ENCODE assay signal across 9 cellular contexts in genomic region chr13:35978607-35979316, GRCh38.
A peak's percentile ranks its signal among the peaks of the same experiment; 100 is the strongest.
DNase-seq lines count a peak whose midpoint lies in the region; ATAC-seq and TF ChIP-seq lines count a peak whose summit lies in the region.
"Had no signal": no experiment of that assay in that cellular context is flagged by ENCODE, and none has a peak within 500 bp of the region (broad histone marks: within the 10 kb centered on the region; RNA-seq: fewer than 3 reads in every experiment).

No MANE protein-coding gene starts in this region.

- peaks cover 5% of the 10 kb centered on the region for H3K4me1 Mint-ChIP-seq in type B pancreatic cell (ENCODE audit: unreplicated experiment)
- no peaks in the 10 kb centered on the region for H3K4me1 Mint-ChIP-seq in activated T-cell treated with anti-CD3 and anti-CD28 coated beads, Interleukin-2, amount 50 U/mL, for 24 hours (ENCODE audit: low read depth)
- H3K4me1 Mint-ChIP-seq: memory B cell had no signal

- H3K27ac Mint-ChIP-seq in type B pancreatic cell = peak overlapping the region; percentile 9
- H3K27ac Mint-ChIP-seq in activated T-cell treated with anti-CD3 and anti-CD28 coated beads, Interleukin-2, amount 50 U/mL, for 24 hours = no peak overlapping the region
- H3K27ac Mint-ChIP-seq: memory B cell had no signal

- H3K27ac ChIP-seq in 22Rv1 = no peak overlapping the region
- H3K27ac ChIP-seq in OCI-LY7 (ENCODE audit: low read depth, low read length, poor library complexity, severe bottlenecking) = no peak overlapping the region
- H3K27ac ChIP-seq in colonic mucosa = peak overlapping the region; percentile 40
- H3K27ac ChIP-seq in lower lobe of right lung = peak overlapping the region; percentile 41

- TF ChIP-seq CTCF in 22Rv1 (IDR thresholded peaks at IDR 0.05) = peak; percentile 80
- TF ChIP-seq CTCF in OCI-LY7 (conservative IDR thresholded peaks at IDR 0.05; ENCODE audit: low read length) = peak; percentile 88
- peak; percentile 61 for TF ChIP-seq CTCF in colonic mucosa (IDR thresholded peaks at IDR 0.05)
- TF ChIP-seq CTCF in lower lobe of right lung (IDR thresholded peaks at IDR 0.05) = peak; percentile 74
- TF ChIP-seq CTCF in type B pancreatic cell (conservative IDR thresholded peaks at IDR 0.05) = peak; percentile 93

- CTCF ChIA-PET in OCI-LY7 (lab: Charles Lee; ENCODE audit: unreplicated experiment) = no interaction called here

- H3K27me3 ChIP-seq in colonic mucosa (no peaks in the 10 kb centered on the region), lower lobe of right lung (ENCODE audit: low read depth) (no peaks in the 10 kb centered on the region)

- H3K4me1 ChIP-seq in OCI-LY7 (ENCODE audit: insufficient read depth, low read length, poor library complexity, severe bottlenecking) (no peaks in the 10 kb centered on the region), colonic mucosa (no peaks in the 10 kb centered on the region), lower lobe of right lung (no peaks in the 10 kb centered on the region)

- H3K4me3 ChIP-seq in OCI-LY7 (ENCODE audit: low read depth, low read length, poor library complexity, severe bottlenecking) (no peak overlapping the region), colonic mucosa (no peak overlapping the region), lower lobe of right lung (no peak overlapping the region)

- peaks cover 8% of the 10 kb centered on the region for H3K36me3 Mint-ChIP-seq in type B pancreatic cell
- H3K36me3 Mint-ChIP-seq in activated T-cell treated with anti-CD3 and anti-CD28 coated beads, Interleukin-2, amount 50 U/mL, for 24 hours (ENCODE audit: low read depth) = no peaks in the 10 kb centered on the region
- H3K36me3 Mint-ChIP-seq: memory B cell had no signal

- POLR2A ChIA-PET in OCI-LY7 (lab: Charles Lee) = interaction anchor here (0.7 to 1.0 kb wide), 2 partner anchors 74 to 182 kb away, joined by 3 to 4 read pairs; no protein-coding TSS in a partner anchor

- intact Hi-C loops in OCI-LY7 (cut with micrococcal nuclease; ENCODE audit: unreplicated experiment) = loop anchor here (5.0 kb wide), 1 partner anchor 299 kb away; no protein-coding TSS in a partner anchor
- intact Hi-C loops in colonic mucosa (cut with DNase I) = no loop called here
- intact Hi-C loops in lower lobe of right lung (cut with DNase I) = no loop called here

- no peaks in the 10 kb centered on the region for H3K79me2 ChIP-seq in OCI-LY7 (ENCODE audit: insufficient read depth, low read depth, low read length)

- no peaks in the 10 kb centered on the region for H4K20me1 ChIP-seq in OCI-LY7 (ENCODE audit: insufficient read depth, low read length)

- H3K36me3 ChIP-seq in OCI-LY7 (ENCODE audit: insufficient read depth, low read length) (no peaks in the 10 kb centered on the region), colonic mucosa (no peaks in the 10 kb centered on the region), lower lobe of right lung (no peaks in the 10 kb centered on the region)

- no peak overlapping the region for H3K9ac ChIP-seq in colonic mucosa (ENCODE audit: low read depth in 2 of 2, low read length in 2 of 2)

- H3K9me3 Mint-ChIP-seq in type B pancreatic cell = peaks cover 9% of the 10 kb centered on the region
- no peaks in the 10 kb centered on the region for H3K9me3 Mint-ChIP-seq in activated T-cell treated with anti-CD3 and anti-CD28 coated beads, Interleukin-2, amount 50 U/mL, for 24 hours

- H3K27me3 Mint-ChIP-seq in type B pancreatic cell = peaks cover 4% of the 10 kb centered on the region
- peaks cover 4% of the 10 kb centered on the region for H3K27me3 Mint-ChIP-seq in activated T-cell treated with anti-CD3 and anti-CD28 coated beads, Interleukin-2, amount 50 U/mL, for 24 hours

- no peak overlapping the region for H3K4me2 ChIP-seq in OCI-LY7 (ENCODE audit: low read length)

- H3K4me3 Mint-ChIP-seq in type B pancreatic cell = peak overlapping the region; percentile 2
- no peak overlapping the region for H3K4me3 Mint-ChIP-seq in activated T-cell treated with anti-CD3 and anti-CD28 coated beads, Interleukin-2, amount 50 U/mL, for 24 hours
- H3K4me3 Mint-ChIP-seq: memory B cell had no signal

- H3K9me2 ChIP-seq in OCI-LY7 (ENCODE audit: insufficient read depth, low read length) = no peaks in the 10 kb centered on the region

- BruUV-seq in OCI-LY7 (replicated peaks; lab: Mats Ljungman, UMichigan) = no TSS peak

- H3K9me3 ChIP-seq in OCI-LY7 (ENCODE audit: low read length) (no peaks in the 10 kb centered on the region), colonic mucosa (no peaks in the 10 kb centered on the region), lower lobe of right lung (no peaks in the 10 kb centered on the region)

- ATAC-seq in lower lobe of right lung = peak; percentile 51 to 69

- DNase-seq in EL (peak; percentile 66), HS-5 (ENCODE audit: low read depth) (peak; percentile 26), OCI-LY7 (ENCODE audit: low spot score) (peak; percentile 20), colonic mucosa (peak; percentile 37), lower lobe of right lung (no peak), type B pancreatic cell (ENCODE audit: extremely low spot score, unreplicated experiment) (no peak)
- DNase-seq in activated T-cell treated with anti-CD3 and anti-CD28 coated beads, Interleukin-2, amount 50 U/mL, for 24 hours = no peak

- no peak overlapping the region for H2AFZ ChIP-seq in OCI-LY7 (ENCODE audit: low read length)

Comparison
In these comparisons a context has a peak if more than half of its experiments do, and no peak if none do; other contexts are left out.
1. H3K27ac ChIP-seq: peak in colonic mucosa (single experiment) and lower lobe of right lung (single experiment); none in 22Rv1 (single experiment) and OCI-LY7 (single experiment).
2. DNase-seq: peak in EL (single experiment), HS-5 (single experiment), OCI-LY7 (single experiment) and colonic mucosa (single experiment); none in lower lobe of right lung (single experiment), type B pancreatic cell (single experiment) and activated T-cell treated with anti-CD3 and anti-CD28 coated beads, Interleukin-2, amount 50 U/mL, for 24 hours (single experiment).
3. Peak in every context shown above with its lines, with median percentiles within 50 percentile points of each other: CTCF ChIP-seq.